In genomic region chr19:49127674-49128544, GRCh38 we compare ENCODE assay signal across 8 cellular contexts. TPM values are rescaled to one million over a fixed set of nuclear protein-coding genes. Genes with fewer than 3 reads are reported as not detected.
DNase-seq lines count a peak whose midpoint lies in the region; ATAC-seq and TF ChIP-seq lines count a peak whose summit lies in the region.

No MANE protein-coding gene starts in this region.

- H3K4me3 ChIP-seq in esophagus squamous epithelium: peak overlapping the region in 3 of 4 donors; percentile 27 to 58 (median 32)
- H3K4me3 ChIP-seq in naive thymus-derived CD4-positive, alpha-beta T cell (ENCODE audit: low read length): peak overlapping the region; percentile 71

- peaks cover 5 to 50% (median 22%) of the 10 kb centered on the region in 3 donors for H3K4me1 ChIP-seq in esophagus squamous epithelium
- peaks cover 5 to 8% of the 10 kb centered on the region in 2 donors for H3K4me1 ChIP-seq in naive thymus-derived CD4-positive, alpha-beta T cell (ENCODE audit: control insufficient read depth in 2 of 2, insufficient read depth in 2 of 2, low read length in 2 of 2)

- H3K36me3 Mint-ChIP-seq in naive thymus-derived CD4-positive, alpha-beta T cell: no peaks in the 10 kb centered on the region
- peaks cover 6% of the 10 kb centered on the region for H3K36me3 Mint-ChIP-seq in stimulated activated effector memory CD8-positive, alpha-beta T cell treated with anti-CD3 and anti-CD28 coated beads, Interleukin-12 subunit alpha, Interleukin-12 subunit beta, amount 100 ng/mL, for 72 hours

- intact Hi-C loops in esophagus squamous epithelium (cut with DNase I): no loop called here
- intact Hi-C loops in naive thymus-derived CD4-positive, alpha-beta T cell (cut with micrococcal nuclease): loop anchor here (1.0 to 2.0 kb wide), 7 partner anchors 9 to 135 kb away; partner anchors contain the start of genes C19orf73 (in 2 of the 2), PPFIA3 (in 2 of the 2), GYS1 (in 1 of the 2) and LIN7B (in 1 of the 2)

- H3K27ac ChIP-seq in esophagus squamous epithelium: peak overlapping the region; percentile 62 to 84 (median 81)
- no peak overlapping the region for H3K27ac ChIP-seq in naive thymus-derived CD4-positive, alpha-beta T cell (ENCODE audit: low read depth, low read length)

- peak; percentile 85 for ATAC-seq in GM21723 (IDR thresholded peaks at IDR 0.05; ENCODE audit: unreplicated experiment)
- peak; percentile 99 for ATAC-seq in naive thymus-derived CD4-positive, alpha-beta T cell
- peak; percentile 97 for ATAC-seq in stimulated activated effector memory CD8-positive, alpha-beta T cell treated with anti-CD3 and anti-CD28 coated beads, Interleukin-12 subunit alpha, Interleukin-12 subunit beta, amount 100 ng/mL, for 72 hours

- peak overlapping the region; percentile 8 to 98 (median 88) for H3K27ac Mint-ChIP-seq in naive thymus-derived CD4-positive, alpha-beta T cell
- H3K27ac Mint-ChIP-seq in stimulated activated effector memory CD8-positive, alpha-beta T cell treated with anti-CD3 and anti-CD28 coated beads, Interleukin-12 subunit alpha, Interleukin-12 subunit beta, amount 100 ng/mL, for 72 hours: peak overlapping the region; percentile 22

- H3K4me1 Mint-ChIP-seq in naive thymus-derived CD4-positive, alpha-beta T cell: peaks cover 10 to 18% (median 12%) of the 10 kb centered on the region in 7 donors
- H3K4me1 Mint-ChIP-seq in stimulated activated effector memory CD8-positive, alpha-beta T cell treated with anti-CD3 and anti-CD28 coated beads, Interleukin-12 subunit alpha, Interleukin-12 subunit beta, amount 100 ng/mL, for 72 hours: peaks cover 22% of the 10 kb centered on the region

- H3K9me3 ChIP-seq in esophagus squamous epithelium: no peaks in the 10 kb centered on the region
- no peaks in the 10 kb centered on the region for H3K9me3 ChIP-seq in naive thymus-derived CD4-positive, alpha-beta T cell (ENCODE audit: control insufficient read depth in 2 of 3, low read length in 3 of 3)

- TF ChIP-seq POLR2A in esophagus squamous epithelium (IDR thresholded peaks at IDR 0.05): peak in 1 of 4 donors; percentile 38

- H3K9me3 Mint-ChIP-seq in naive thymus-derived CD4-positive, alpha-beta T cell: peaks cover 0 to 2% (median 0%) of the 10 kb centered on the region in 11 donors
- H3K9me3 Mint-ChIP-seq in stimulated activated effector memory CD8-positive, alpha-beta T cell treated with anti-CD3 and anti-CD28 coated beads, Interleukin-12 subunit alpha, Interleukin-12 subunit beta, amount 100 ng/mL, for 72 hours: no peaks in the 10 kb centered on the region

- CTCF ChIA-PET in naive thymus-derived CD4-positive, alpha-beta T cell (lab: Charles Lee): interaction anchor here (0.6 to 0.9 kb wide), 2 partner anchors 11 to 110 kb away, joined by 3 read pairs; no protein-coding TSS in a partner anchor

- H3K4me3 Mint-ChIP-seq in naive thymus-derived CD4-positive, alpha-beta T cell: peak overlapping the region; percentile 82 to 98 (median 90)
- peak overlapping the region; percentile 71 for H3K4me3 Mint-ChIP-seq in stimulated activated effector memory CD8-positive, alpha-beta T cell treated with anti-CD3 and anti-CD28 coated beads, Interleukin-12 subunit alpha, Interleukin-12 subunit beta, amount 100 ng/mL, for 72 hours

- in situ Hi-C loops in KBM-7 (cut with MboI; ENCODE audit: low pct_unique_long_range_greater_than_20kb, low sequenced_read_pairs): no loop called here

- DNase-seq in DMS53 treated with DMSO at 0.1 percent for 48 hours (lab: John Stamatoyannopoulos, UW; ENCODE audit: unreplicated experiment) (peak; percentile 94), KBM-7 (peak; percentile 93), esophagus squamous epithelium (lab: John Stamatoyannopoulos, UW) (peak; percentile 70)
- peak; percentile 99 for DNase-seq in activated T-cell treated with anti-CD3 and anti-CD28 coated beads, Interleukin-2, amount 50 U/mL, for 48 hours
- DNase-seq in naive thymus-derived CD4-positive, alpha-beta T cell: peak; percentile 89 to 97 (median 94)
- DNase-seq in stimulated activated effector memory CD8-positive, alpha-beta T cell treated with anti-CD3 and anti-CD28 coated beads, Interleukin-12 subunit alpha, Interleukin-12 subunit beta, amount 100 ng/mL, for 72 hours (ENCODE audit: low spot score in 2 of 2): peak; percentile 89 to 98

- 12 to 17% methylated on average over 8 to 19 of the region's 63 CpGs for WGBS in esophagus squamous epithelium, 2 donors

- peak in 4 of 6 experiments; percentile 23 to 45 (median 34) for TF ChIP-seq CTCF in esophagus squamous epithelium (IDR thresholded peaks at IDR 0.05)

- no peaks in the 10 kb centered on the region for H3K27me3 ChIP-seq in esophagus squamous epithelium
- H3K27me3 ChIP-seq in naive thymus-derived CD4-positive, alpha-beta T cell (ENCODE audit: control insufficient read depth in 2 of 2, insufficient read depth in 2 of 2, low read length in 2 of 2): no peaks in the 10 kb centered on the region

- peaks cover 0 to 14% (median 0%) of the 10 kb centered on the region in 5 donors for H3K27me3 Mint-ChIP-seq in naive thymus-derived CD4-positive, alpha-beta T cell

- POLR2A ChIA-PET in naive thymus-derived CD4-positive, alpha-beta T cell (lab: Charles Lee): interaction anchor here (0.5 to 1.7 kb wide), 5 partner anchors 9 to 33 kb away, joined by 3 to 13 read pairs (median 4); partner anchors contain the start of genes LIN7B and PPFIA3

- peaks cover 0 to 10% (median 0%) of the 10 kb centered on the region in 3 donors for H3K36me3 ChIP-seq in esophagus squamous epithelium
- no peaks in the 10 kb centered on the region for H3K36me3 ChIP-seq in naive thymus-derived CD4-positive, alpha-beta T cell (ENCODE audit: control insufficient read depth in 2 of 3, insufficient read depth in 3 of 3, low read length in 3 of 3)

TF ChIP-seq in PFSK-1, 5 proteins besides CTCF, POLR2A, EP300 and RAD21:
- 0 out of 2 replicates have a peak, but pooled peaks have one; percentile 75 for TF ChIP-seq SIN3A (IDR thresholded peaks at IDR 0.05; ENCODE audit: borderline replicate concordance, insufficient read depth, low read length)
- TF ChIP-seq POLR2AphosphoS5 (IDR thresholded peaks at IDR 0.05; ENCODE audit: low read depth, low read length): no peak
- peak; percentile 91 for TF ChIP-seq FOXP2 (optimal IDR thresholded peaks at IDR 0.05; ENCODE audit: borderline replicate concordance, extremely low read depth, extremely low read length, insufficient read depth)
- TF ChIP-seq TAF1 (IDR thresholded peaks at IDR 0.05; ENCODE audit: borderline replicate concordance, insufficient read depth, low read length): no peak; the same call in 1 of the 2 replicates
- TF ChIP-seq REST (IDR thresholded peaks at IDR 0.05; ENCODE audit: insufficient read depth in 1 of 2, low read depth in 2 of 2, low read length in 2 of 2): peak; percentile 31 to 39; a peak in 1 of 4 replicates

RNA-seq across cellular contexts. Expression of gene PPFIA3, which starts 8.6 kb away (rescaled TPM):
- 26.6 TPM for polyA plus RNA-seq in PFSK-1 (2012; ENCODE audit: insufficient read length, low read depth)
- total RNA-seq in esophagus squamous epithelium: 10 to 100 TPM; 10.9 to 20.9 (median 13.8) TPM
- 1 to 10 TPM; 2.2 to 4.9 (median 3.3) TPM for total RNA-seq in naive thymus-derived CD4-positive, alpha-beta T cell
- under 1 TPM; 0.15 to 0.54 TPM for polyA plus RNA-seq in naive thymus-derived CD4-positive, alpha-beta T cell

RNA-seq across cellular contexts. Expression of gene C19orf73, which starts 9.0 kb away (rescaled TPM):
- polyA plus RNA-seq in PFSK-1 (2012; ENCODE audit: insufficient read length, low read depth): 1.9 TPM
- total RNA-seq in esophagus squamous epithelium: 1 to 10 TPM; 2.1 to 7.4 (median 4.7) TPM
- total RNA-seq in naive thymus-derived CD4-positive, alpha-beta T cell: 1 to 10 TPM; 1.3 to 2.8 (median 2.2) TPM
- 1 to 10 TPM; 4.3 to 4.8 TPM for polyA plus RNA-seq in naive thymus-derived CD4-positive, alpha-beta T cell

RNA-seq across cellular contexts. Expression of gene LIN7B, which starts 13.7 kb away (rescaled TPM):
- 12.7 TPM for polyA plus RNA-seq in PFSK-1 (2012; ENCODE audit: insufficient read length, low read depth)
- total RNA-seq in esophagus squamous epithelium: 10 to 100 TPM in 2 of 4 donors, 1 to 10 TPM in 2; 5.7 to 14.1 (median 10.1) TPM
- total RNA-seq in naive thymus-derived CD4-positive, alpha-beta T cell: 10 to 100 TPM in 4 of 5 experiments, 1 to 10 TPM in 1; 3.7 to 21.7 (median 10.8) TPM
- 1 to 10 TPM; 4.0 to 5.7 TPM for polyA plus RNA-seq in naive thymus-derived CD4-positive, alpha-beta T cell

RNA-seq across cellular contexts. Expression of gene HRC, which starts 27.3 kb away (rescaled TPM):
- polyA plus RNA-seq in PFSK-1 (2012; ENCODE audit: insufficient read length, low read depth): not detected
- 1 to 10 TPM in 1 of 4 donors, under 1 TPM in 3; 0.13 to 1.1 (median 0.38) TPM for total RNA-seq in esophagus squamous epithelium
- not detected for total RNA-seq in naive thymus-derived CD4-positive, alpha-beta T cell
- not detected for polyA plus RNA-seq in naive thymus-derived CD4-positive, alpha-beta T cell

RNA-seq across cellular contexts. Expression of gene TRPM4, which starts 29.7 kb away (rescaled TPM):
- polyA plus RNA-seq in PFSK-1 (2012; ENCODE audit: insufficient read length, low read depth): 9.7 TPM
- 10 to 100 TPM in 3 of 4 donors, 1 to 10 TPM in 1; 7.6 to 28.9 (median 18.0) TPM for total RNA-seq in esophagus squamous epithelium
- total RNA-seq in naive thymus-derived CD4-positive, alpha-beta T cell: 1 to 10 TPM in 1 of 5 experiments, under 1 TPM in 3, not detected in 1; 0.72 to 3.2 (median 0.85) TPM
- polyA plus RNA-seq in naive thymus-derived CD4-positive, alpha-beta T cell: under 1 TPM in 1 of 2 donors, not detected in 1; 0.13 TPM
